Comparison of ENCODE assay signal across 18 cellular contexts in genomic region chr11:18368236-18368635, GRCh38. TPM values are rescaled to one million over a fixed set of nuclear protein-coding genes. Genes with fewer than 3 reads are reported as not detected.
DNase-seq lines count a peak whose midpoint lies in the region; ATAC-seq, FAIRE-seq and TF ChIP-seq lines count a peak whose summit lies in the region.
"Had no signal": no experiment of that assay in that cellular context is flagged by ENCODE, and none has a peak within 500 bp of the region (broad histone marks: within the 10 kb centered on the region; RNA-seq: fewer than 3 reads in every experiment).

No MANE protein-coding gene starts in this region.

- FAIRE-seq in A549 (lab: Jason Lieb, UNC) = no peak

- no peak for TF ChIP-seq EP300 in A549 (IDR thresholded peaks at IDR 0.05)

- 80% methylated on average over 2 of the region's 2 CpGs for WGBS in A549 (ENCODE audit: missing lambda C conversion rate)

- H3K4me3 ChIP-seq in A549 = no peak overlapping the region
- H3K4me3 ChIP-seq: lower lobe of right lung, uterus had no signal

- H3K36me3 Mint-ChIP-seq in activated B cell treated with CpG ODN at 0.5 μM for 24 hours (ENCODE audit: low read depth) = peaks cover 50% of the 10 kb centered on the region

- no peak overlapping the region for H3K4me3 Mint-ChIP-seq in activated B cell treated with CpG ODN at 0.5 μM for 24 hours
- H3K4me3 Mint-ChIP-seq: activated T-helper 1 cell treated with anti-CD3 and anti-CD28 coated beads, Interleukin-12 subunit alpha, Interleukin-12 subunit beta, Interleukin-2, Interleukin-4 antibody, amounts not matched to agents 30 ng/mL and 10 ng/mL and 1 ng/mL, durations not matched to agents 14 hours and 24 hours and 36 hours; CD14-positive monocyte; stimulated activated memory B cell treated with anti-CD40 and anti-IgM and Interleukin-4, amounts not matched to agents 10 μg/mL and 1 μg/mL and 100 μg/mL, for 72 hours had no signal

- TF ChIP-seq POLR2A in A549 (IDR thresholded peaks at IDR 0.05; ENCODE audit: low read length) = no peak

- no peaks in the 10 kb centered on the region for H3K9me3 ChIP-seq in A549
- H3K9me3 ChIP-seq: lower lobe of right lung, uterus had no signal

- no peak overlapping the region for H3K4me2 ChIP-seq in A549

- H3K4me1 Mint-ChIP-seq in activated B cell treated with CpG ODN at 0.5 μM for 24 hours = no peaks in the 10 kb centered on the region
- H3K4me1 Mint-ChIP-seq: stimulated activated memory B cell treated with anti-CD40 and anti-IgM and Interleukin-4, amounts not matched to agents 10 μg/mL and 1 μg/mL and 100 μg/mL, for 72 hours had no signal

- no peak for TF ChIP-seq CTCF in A549 (IDR thresholded peaks at IDR 0.05)
- TF ChIP-seq CTCF in activated B cell treated with CpG ODN at 0.5 μM for 24 hours (IDR thresholded peaks at IDR 0.05) = no peak

- DNase-seq in A549 (ENCODE audit: low read depth in 1 of 2, low spot score in 1 of 2) = no peak
- DNase-seq in ELR (ENCODE audit: low read depth) = peak; percentile 62
- no peak for DNase-seq in activated B cell treated with CpG ODN at 0.5 μM for 24 hours
- DNase-seq in iris pigment epithelial cell (ENCODE audit: low read depth) = peak; percentile 75
- DNase-seq in stimulated activated CD4-positive, alpha-beta T cell treated with anti-CD3 and anti-CD28 coated beads, Interleukin-2, amount 100 ng/mL, for 24 hours = no peak
- no peak for DNase-seq in COLO829 (ENCODE audit: low spot score)
- no peak for DNase-seq in SW480 (ENCODE audit: low spot score)
- DNase-seq in activated effector memory CD4-positive, alpha-beta T cell treated with anti-CD3 and anti-CD28 coated beads, Interleukin-2, amount 50 U/mL, for 16 hours = no peak
- DNase-seq: caudate nucleus, GF-D8, lower lobe of right lung, NCI-H2081 treated with DMSO at 0.1 percent for 48 hours, occipital lobe, uterus had no signal

- intact Hi-C loops in activated B cell treated with CpG ODN at 0.5 μM for 24 hours (cut with micrococcal nuclease) = no loop called here

- no peaks in the 10 kb centered on the region for H3K27me3 Mint-ChIP-seq in activated B cell treated with CpG ODN at 0.5 μM for 24 hours
- H3K27me3 Mint-ChIP-seq: stimulated activated memory B cell treated with anti-CD40 and anti-IgM and Interleukin-4, amounts not matched to agents 10 μg/mL and 1 μg/mL and 100 μg/mL, for 72 hours had no signal

- no peak overlapping the region for H3K27ac ChIP-seq in A549
- H3K27ac ChIP-seq: lower lobe of right lung, uterus had no signal

- H3K27ac Mint-ChIP-seq in activated B cell treated with CpG ODN at 0.5 μM for 24 hours = peak overlapping the region; percentile 22
- H3K27ac Mint-ChIP-seq: activated T-helper 1 cell treated with anti-CD3 and anti-CD28 coated beads, Interleukin-12 subunit alpha, Interleukin-12 subunit beta, Interleukin-2, Interleukin-4 antibody, amounts not matched to agents 30 ng/mL and 10 ng/mL and 1 ng/mL, durations not matched to agents 14 hours and 24 hours and 36 hours; stimulated activated memory B cell treated with anti-CD40 and anti-IgM and Interleukin-4, amounts not matched to agents 10 μg/mL and 1 μg/mL and 100 μg/mL, for 72 hours had no signal

- no peak for TF ChIP-seq RAD21 in A549 (conservative IDR thresholded peaks at IDR 0.05 in 1 of 2, IDR thresholded peaks at IDR 0.05 in 1 of 2)

- POLR2A ChIA-PET in A549 (lab: Yijun Ruan, JAX) = interaction anchor here (1.5 kb wide), 1 partner anchor 27 kb away, joined by 6 read pairs; the partner anchor contains the start of gene LDHA
- POLR2A ChIA-PET in activated B cell treated with CpG ODN at 0.5 μM for 24 hours (lab: Charles Lee) = no interaction called here

- H3K9me3 Mint-ChIP-seq in activated B cell treated with CpG ODN at 0.5 μM for 24 hours = no peaks in the 10 kb centered on the region
- H3K9me3 Mint-ChIP-seq: activated T-helper 1 cell treated with anti-CD3 and anti-CD28 coated beads, Interleukin-12 subunit alpha, Interleukin-12 subunit beta, Interleukin-2, Interleukin-4 antibody, amounts not matched to agents 30 ng/mL and 10 ng/mL and 1 ng/mL, durations not matched to agents 14 hours and 24 hours and 36 hours; stimulated activated memory B cell treated with anti-CD40 and anti-IgM and Interleukin-4, amounts not matched to agents 10 μg/mL and 1 μg/mL and 100 μg/mL, for 72 hours had no signal

- CTCF ChIA-PET in A549 (lab: Yijun Ruan, JAX) = interaction anchor here (1.4 kb wide), 1 partner anchor 10 kb away, joined by 3 read pairs; no protein-coding TSS in a partner anchor
- CTCF ChIA-PET in activated B cell treated with CpG ODN at 0.5 μM for 24 hours (lab: Charles Lee) = no interaction called here

- no peaks in the 10 kb centered on the region for H3K4me1 ChIP-seq in A549
- H3K4me1 ChIP-seq: lower lobe of right lung, uterus had no signal

- ATAC-seq in A549 (peak; percentile 37 to 39; a peak in 3 of 6 replicates), activated B cell treated with CpG ODN at 0.5 μM for 24 hours (ENCODE audit: low read depth) (no peak)
- ATAC-seq: lower lobe of right lung; stimulated activated memory B cell treated with anti-CD40 and anti-IgM and Interleukin-4, amounts not matched to agents 10 μg/mL and 1 μg/mL and 100 μg/mL, for 72 hours had no signal

TF ChIP-seq in A549, 52 proteins besides CTCF, POLR2A, EP300 and RAD21:
- TF ChIP-seq, protein P1, sequence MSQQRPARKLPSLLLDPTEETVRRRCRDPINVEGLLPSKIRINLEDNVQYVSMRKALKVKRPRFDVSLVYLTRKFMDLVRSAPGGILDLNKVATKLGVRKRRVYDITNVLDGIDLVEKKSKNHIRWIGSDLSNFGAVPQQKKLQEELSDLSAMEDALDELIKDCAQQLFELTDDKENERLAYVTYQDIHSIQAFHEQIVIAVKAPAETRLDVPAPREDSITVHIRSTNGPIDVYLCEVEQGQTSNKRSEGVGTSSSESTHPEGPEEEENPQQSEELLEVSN (IDR thresholded peaks at IDR 0.05; ENCODE audit: borderline replicate concordance, low read depth) = no peak
- TF ChIP-seq ZNF302 (CRISPR knock-in tag; IDR thresholded peaks at IDR 0.05) (no peak), RCOR1 (IDR thresholded peaks at IDR 0.05; ENCODE audit: low read depth, low read length) (no peak), CHD4 (IDR thresholded peaks at IDR 0.05; ENCODE audit: borderline replicate concordance) (no peak), HOXB5 (CRISPR knock-in tag; IDR thresholded peaks at IDR 0.05) (no peak), EHMT2 (IDR thresholded peaks at IDR 0.05; ENCODE audit: low read depth) (no peak)

RNA-seq across cellular contexts. Expression of gene LDHA, which starts 26.1 kb away (rescaled TPM):
- polyA plus RNA-seq in A549 (2011; rRNA removed) = 1,975 and 2,571 TPM in 2 replicates
- 906 and 930 TPM in 2 replicates for polyA plus RNA-seq in A549 (2012; cell fraction: cytosol; rRNA removed)
- polyA plus RNA-seq in A549 (2012; cell fraction: nucleus; rRNA removed) = 720 and 982 TPM in 2 replicates
- 4,094 to 4,418 TPM (median 4,099 TPM) in 3 replicates for polyA plus RNA-seq in A549 (2017; fragmentation: RNase III; extraction: RNeasy Plus Mini Kit Qiagen cat#74134 plus additional on column Dnase treatment)
- 1,290 and 1,306 TPM in 2 replicates for polyA minus RNA-seq in A549 (2011; rRNA and poly(A)+ RNA removed)
- total RNA-seq in activated B cell treated with CpG ODN at 0.5 μM for 24 hours = 282 and 287 TPM in 2 replicates

RNA-seq across cellular contexts. Expression of gene LDHC, which starts 43.9 kb away (rescaled TPM):
- polyA plus RNA-seq in A549 (2011; rRNA removed) (0.23 and 0.30 TPM in 2 replicates), A549 (2017; fragmentation: RNase III; extraction: RNeasy Plus Mini Kit Qiagen cat#74134 plus additional on column Dnase treatment) (0.12 to 0.17 TPM (median 0.15 TPM) in 3 replicates)
- polyA plus RNA-seq in A549 (2012; cell fraction: cytosol; rRNA removed) = 0.05 and 0.09 TPM in 2 replicates
- polyA plus RNA-seq in A549 (2012; cell fraction: nucleus; rRNA removed) = not detected in 2 replicates
- polyA minus RNA-seq in A549 (2011; rRNA and poly(A)+ RNA removed) = 0.29 TPM in 1 of 2 replicates, not detected in the other
- not detected in 2 replicates for total RNA-seq in activated B cell treated with CpG ODN at 0.5 μM for 24 hours
- total RNA-seq: activated T-helper 1 cell treated with anti-CD3 and anti-CD28 coated beads, Interleukin-12 subunit alpha, Interleukin-12 subunit beta, Interleukin-2, Interleukin-4 antibody, amounts not matched to agents 30 ng/mL and 10 ng/mL and 1 ng/mL, durations not matched to agents 14 hours and 24 hours and 36 hours; epithelial cell of proximal tubule; lower lobe of right lung; occipital lobe; uterus had no signal
- polyA plus RNA-seq: CD14-positive monocyte had no signal

RNA-seq across cellular contexts. Expression of gene GTF2H1, which starts 45.9 kb away (rescaled TPM):
- polyA plus RNA-seq in A549 (2011; rRNA removed) (52.0 and 56.0 TPM in 2 replicates), A549 (2017; fragmentation: RNase III; extraction: RNeasy Plus Mini Kit Qiagen cat#74134 plus additional on column Dnase treatment) (36.3 to 39.4 TPM (median 38.8 TPM) in 3 replicates)
- 19.7 and 21.1 TPM in 2 replicates for polyA plus RNA-seq in A549 (2012; cell fraction: cytosol; rRNA removed)
- 11.4 and 12.4 TPM in 2 replicates for polyA plus RNA-seq in A549 (2012; cell fraction: nucleus; rRNA removed)
- 25.0 and 34.7 TPM in 2 replicates for polyA minus RNA-seq in A549 (2011; rRNA and poly(A)+ RNA removed)
- total RNA-seq in activated B cell treated with CpG ODN at 0.5 μM for 24 hours = 60.3 and 71.5 TPM in 2 replicates

RNA-seq across cellular contexts. Expression of gene HPS5, which starts 46.3 kb away (rescaled TPM):
- 29.1 and 30.2 TPM in 2 replicates for polyA plus RNA-seq in A549 (2011; rRNA removed)
- 5.1 and 6.6 TPM in 2 replicates for polyA plus RNA-seq in A549 (2012; cell fraction: cytosol; rRNA removed)
- 5.0 and 6.6 TPM in 2 replicates for polyA plus RNA-seq in A549 (2012; cell fraction: nucleus; rRNA removed)
- 18.0 to 18.4 TPM (median 18.4 TPM) in 3 replicates for polyA plus RNA-seq in A549 (2017; fragmentation: RNase III; extraction: RNeasy Plus Mini Kit Qiagen cat#74134 plus additional on column Dnase treatment)
- polyA minus RNA-seq in A549 (2011; rRNA and poly(A)+ RNA removed) = 22.9 and 29.2 TPM in 2 replicates
- 42.6 and 51.0 TPM in 2 replicates for total RNA-seq in activated B cell treated with CpG ODN at 0.5 μM for 24 hours

Comparison
In these comparisons a context has a peak if more than half of its experiments do, and no peak if none do; other contexts are left out.
1. DNase-seq: peak in ELR (single experiment) and iris pigment epithelial cell (single experiment); none in A549 (0 of 2), activated B cell treated with CpG ODN at 0.5 μM for 24 hours (single experiment), stimulated activated CD4-positive, alpha-beta T cell treated with anti-CD3 and anti-CD28 coated beads, Interleukin-2, amount 100 ng/mL, for 24 hours (0 of 2), COLO829 (single experiment), SW480 (single experiment) and activated effector memory CD4-positive, alpha-beta T cell treated with anti-CD3 and anti-CD28 coated beads, Interleukin-2, amount 50 U/mL, for 16 hours (single experiment).